ENCODE assay signal across 10 cellular contexts in genomic region chrX:120791013-120791643, GRCh38.
DNase-seq lines count a peak whose midpoint lies in the region; ATAC-seq and TF ChIP-seq lines count a peak whose summit lies in the region.
"Had no signal": no experiment of that assay in that cellular context is flagged by ENCODE, and none has a peak within 500 bp of the region (broad histone marks: within the 10 kb centered on the region; RNA-seq: fewer than 3 reads in every experiment).

No MANE protein-coding gene starts in this region.

- no TSS peak for BruUV-seq in PC-9 (replicated peaks; lab: Mats Ljungman, UMichigan)

- no peak for TF ChIP-seq CTCF in PC-9 (conservative IDR thresholded peaks at IDR 0.05)
- TF ChIP-seq CTCF in fibroblast of lung (conservative IDR thresholded peaks at IDR 0.05 in 1 of 2, IDR thresholded peaks at IDR 0.05 in 1 of 2; ENCODE audit: low read depth in 1 of 2, low read length in 2 of 2), result no peak

- H3K4me1 ChIP-seq in PC-9 (replicated peaks; ENCODE audit: insufficient read depth), result peaks cover 27% of the 10 kb centered on the region
- no peaks in the 10 kb centered on the region for H3K4me1 ChIP-seq in fibroblast of lung (ENCODE audit: control insufficient read depth, extremely low read depth, insufficient read depth, low read length)

- CTCF ChIA-PET in PC-9 (lab: Charles Lee), result interaction anchor here (0.6 to 0.7 kb wide), 2 partner anchors 45 to 518 kb away, joined by 4 to 15 read pairs; no protein-coding TSS in a partner anchor

- H3F3A ChIP-seq in PC-9 (ENCODE audit: insufficient read depth, low read depth), result peaks cover 8% of the 10 kb centered on the region; the same call in 1 of the 2 replicates

- POLR2A ChIA-PET in PC-9 (lab: Charles Lee; ENCODE audit: unreplicated experiment), result no interaction called here

- no peaks in the 10 kb centered on the region for H3K79me2 ChIP-seq in PC-9 (ENCODE audit: low read depth)
- no peaks in the 10 kb centered on the region for H3K79me2 ChIP-seq in fibroblast of lung (ENCODE audit: control insufficient read depth, insufficient read depth, low read length)

- no peak overlapping the region for H3K4me2 ChIP-seq in PC-9
- H3K4me2 ChIP-seq in fibroblast of lung (ENCODE audit: extremely low read depth, insufficient read depth, low read length), result no peak overlapping the region

- no peaks in the 10 kb centered on the region for H3K9me3 ChIP-seq in PC-9 (ENCODE audit: insufficient read depth, low read depth)
- H3K9me3 ChIP-seq in fibroblast of lung (ENCODE audit: control insufficient read depth, insufficient read depth, low read depth, low read length), result no peaks in the 10 kb centered on the region

- H2AFZ ChIP-seq in PC-9 (no peak overlapping the region), fibroblast of lung (ENCODE audit: low read length) (no peak overlapping the region)

- H3K27me3 ChIP-seq in PC-9 (ENCODE audit: insufficient read depth, low read depth) (no peaks in the 10 kb centered on the region), fibroblast of lung (ENCODE audit: control insufficient read depth, insufficient read depth, low read length) (no peaks in the 10 kb centered on the region)

- H3K27ac ChIP-seq in PC-9 (no peak overlapping the region), fibroblast of lung (ENCODE audit: insufficient read depth, low read length) (no peak overlapping the region)

- H3K4me3 ChIP-seq in PC-9 (no peak overlapping the region), fibroblast of lung (replicated peaks in 1 of 4; ENCODE audit: control extremely low read depth in 1 of 4, insufficient read depth in 1 of 4, low read depth in 3 of 4, low read length in 4 of 4) (no peak overlapping the region)

- no peaks in the 10 kb centered on the region for H3K9me2 ChIP-seq in PC-9 (ENCODE audit: insufficient read depth)

- H4K20me1 ChIP-seq in PC-9 (ENCODE audit: insufficient read depth), result no peaks in the 10 kb centered on the region
- no peaks in the 10 kb centered on the region for H4K20me1 ChIP-seq in fibroblast of lung (ENCODE audit: control insufficient read depth, extremely low read depth, insufficient read depth, low read length)

- ATAC-seq in GM21576 (IDR thresholded peaks at IDR 0.05; ENCODE audit: unreplicated experiment) (no peak), GM21723 (IDR thresholded peaks at IDR 0.05; ENCODE audit: unreplicated experiment) (no peak)

- H3K36me3 ChIP-seq in PC-9 (ENCODE audit: low read depth) (no peaks in the 10 kb centered on the region), fibroblast of lung (ENCODE audit: control insufficient read depth, insufficient read depth, low read length) (no peaks in the 10 kb centered on the region)

- intact Hi-C loops in PC-9 (cut with micrococcal nuclease; ENCODE audit: unreplicated experiment), result loop anchor here (2.0 to 10.0 kb wide), 2 partner anchors 404 to 788 kb away; no protein-coding TSS in a partner anchor

- peak; percentile 84 for DNase-seq in EH (ENCODE audit: low read depth)
- peak; percentile 39 to 61 for DNase-seq in PC-9
- DNase-seq in fibroblast of lung (ENCODE audit: low read depth in 2 of 2), result peak; percentile 79 to 84
- DNase-seq in renal cortical epithelial cell (ENCODE audit: low read depth), result peak; percentile 70
- DNase-seq in GDM1 (lab: John Stamatoyannopoulos, UW), result no peak
- no peak for DNase-seq in activated CD8-positive, alpha-beta memory T cell treated with anti-CD3 and anti-CD28 coated beads, Interleukin-2, amount 50 U/mL, for 48 hours
- DNase-seq: activated effector memory CD4-positive, alpha-beta T cell treated with Interleukin-2 at 50 U/mL for 16 hours; islet precursor cell had no signal

- H3K9ac ChIP-seq in fibroblast of lung (ENCODE audit: insufficient read depth, low read length), result no peak overlapping the region

Comparison
In these comparisons a context has a peak if more than half of its experiments do, and no peak if none do; other contexts are left out.
1. DNase-seq: peak in EH (single experiment), PC-9 (2 of 2), fibroblast of lung (2 of 2) and renal cortical epithelial cell (single experiment); none in GDM1 (single experiment) and activated CD8-positive, alpha-beta memory T cell treated with anti-CD3 and anti-CD28 coated beads, Interleukin-2, amount 50 U/mL, for 48 hours (single experiment).